8 cellular contexts compared by ENCODE assay signal in the genomic region with DNA sequence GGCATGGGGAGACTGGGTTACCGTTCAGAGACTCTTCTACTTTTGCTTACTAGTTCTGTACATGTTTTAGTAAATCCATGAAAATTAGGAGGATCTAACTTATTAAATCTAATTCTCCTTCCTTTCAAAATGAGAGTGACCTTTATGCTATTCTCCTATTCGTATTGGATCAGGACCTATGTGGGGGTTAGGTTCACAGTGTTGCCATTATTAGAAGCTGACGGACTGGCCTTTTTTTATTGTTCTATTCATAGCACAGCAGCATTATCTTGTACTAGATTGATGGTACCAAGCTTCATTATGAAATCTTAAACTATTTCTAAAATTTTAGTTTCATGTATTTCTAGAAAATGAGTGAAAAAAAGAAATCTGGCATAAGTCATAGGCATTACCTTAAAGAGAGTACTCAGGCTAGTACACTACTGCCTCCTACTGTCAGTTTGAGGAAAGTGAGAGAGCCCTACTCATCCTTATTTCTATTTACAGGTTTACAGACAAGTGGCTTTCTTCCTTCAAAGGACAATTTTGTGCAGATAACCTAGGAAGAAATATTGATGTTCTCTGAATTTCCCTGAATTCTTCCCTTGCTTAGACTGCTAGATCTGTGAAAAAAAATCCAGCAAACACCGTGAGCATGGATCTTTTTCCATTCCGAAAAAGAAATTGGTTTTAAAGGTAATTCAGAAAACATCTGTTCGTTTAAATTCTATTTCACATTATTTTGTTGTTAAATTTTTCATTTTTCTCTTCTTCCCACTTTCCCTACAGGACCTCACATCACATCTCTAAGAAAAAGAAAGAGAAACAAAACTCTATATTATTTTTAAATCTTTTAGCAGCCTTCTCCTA.
DNase-seq lines count a peak whose midpoint lies in the region; ATAC-seq and TF ChIP-seq lines count a peak whose summit lies in the region.

No MANE protein-coding gene starts in this region.

- H3K4me3 Mint-ChIP-seq in naive thymus-derived CD8-positive, alpha-beta T cell = no peak overlapping the region

- no peaks in the 10 kb centered on the region for H3K9me2 ChIP-seq in DOHH2 (replicated peaks; ENCODE audit: control insufficient read depth, low read length)

- no peak overlapping the region for H3K27ac ChIP-seq in DOHH2 (ENCODE audit: low read depth, low read length)

- ATAC-seq in naive thymus-derived CD8-positive, alpha-beta T cell = peak; percentile 67 to 72

- no peaks in the 10 kb centered on the region for H4K20me1 ChIP-seq in DOHH2 (ENCODE audit: control insufficient read depth, insufficient read depth, low read depth, low read length)

- POLR2A ChIA-PET in naive thymus-derived CD8-positive, alpha-beta T cell (lab: Charles Lee) = interaction anchor here (1.0 kb wide), 1 partner anchor 286 kb away, joined by 4 read pairs; no protein-coding TSS in a partner anchor

- peak; percentile 61 for TF ChIP-seq CTCF in DOHH2 (IDR thresholded peaks at IDR 0.05; ENCODE audit: low read depth, low read length, poor library complexity, severe bottlenecking)
- TF ChIP-seq CTCF in GM20000 (IDR thresholded peaks at IDR 0.05; ENCODE audit: extremely low read depth, missing control alignments) = peak; percentile 51
- TF ChIP-seq CTCF in epithelial cell of esophagus (IDR thresholded peaks at IDR 0.05; ENCODE audit: insufficient read depth, low read depth, low read length, missing control alignments) = peak; percentile 76

- H3K9me3 Mint-ChIP-seq in naive thymus-derived CD8-positive, alpha-beta T cell = no peaks in the 10 kb centered on the region

- H3K36me3 Mint-ChIP-seq in naive thymus-derived CD8-positive, alpha-beta T cell = no peaks in the 10 kb centered on the region

- H3K27me3 Mint-ChIP-seq in naive thymus-derived CD8-positive, alpha-beta T cell = no peaks in the 10 kb centered on the region

- H3K4me2 ChIP-seq in DOHH2 (ENCODE audit: low read length) = no peak overlapping the region

- no peaks in the 10 kb centered on the region for H3K27me3 ChIP-seq in DOHH2 (ENCODE audit: control insufficient read depth, low read length)

- peaks cover 0 to 3% (median 1%) of the 10 kb centered on the region in 4 donors for H3K4me1 Mint-ChIP-seq in naive thymus-derived CD8-positive, alpha-beta T cell

- H3F3A ChIP-seq in DOHH2 (ENCODE audit: control insufficient read depth, insufficient read depth) = no peaks in the 10 kb centered on the region

- H3K9me3 ChIP-seq in DOHH2 (ENCODE audit: control insufficient read depth, insufficient read depth, low read length) = no peaks in the 10 kb centered on the region

- H3K4me3 ChIP-seq in DOHH2 (ENCODE audit: low read length) (no peak overlapping the region), epithelial cell of esophagus (ENCODE audit: low read length) (no peak overlapping the region)

- DNase-seq in GM20000 (ENCODE audit: low spot score) = peak; percentile 25
- peak; percentile 9 for DNase-seq in HS-27A (ENCODE audit: low read depth)
- peak; percentile 34 for DNase-seq in RKO (ENCODE audit: low spot score)
- DNase-seq in epithelial cell of esophagus (ENCODE audit: low read depth) = peak; percentile 64
- DNase-seq in naive thymus-derived CD8-positive, alpha-beta T cell = peak in 3 of 10 donors; percentile 27 to 47 (median 36)
- DNase-seq in activated gamma-delta T cell treated with Interleukin-2 at 50 U/mL for 16 hours = no peak
- no peak for DNase-seq in DMS79 treated with DMSO at 0.1 percent for 48 hours (lab: John Stamatoyannopoulos, UW)

- H3K4me1 ChIP-seq in DOHH2 (ENCODE audit: control insufficient read depth, low read length) = no peaks in the 10 kb centered on the region

- no peaks in the 10 kb centered on the region for H3K79me2 ChIP-seq in DOHH2 (ENCODE audit: control insufficient read depth, low read length)

- no peak overlapping the region for H3K27ac Mint-ChIP-seq in naive thymus-derived CD8-positive, alpha-beta T cell

- H3K36me3 ChIP-seq in DOHH2 (ENCODE audit: control insufficient read depth, low read length) = no peaks in the 10 kb centered on the region

Comparison
In these comparisons a context has a peak if more than half of its experiments do, and no peak if none do; other contexts are left out.
1. DNase-seq: peak in GM20000 (single experiment), HS-27A (single experiment), RKO (single experiment) and epithelial cell of esophagus (single experiment); none in activated gamma-delta T cell treated with Interleukin-2 at 50 U/mL for 16 hours (single experiment) and DMS79 treated with DMSO at 0.1 percent for 48 hours (single experiment).
2. Peak in every context shown above with its lines, with median percentiles within 50 percentile points of each other: CTCF ChIP-seq.